Comparison of ENCODE assay signal across 8 cellular contexts in the genomic region with DNA sequence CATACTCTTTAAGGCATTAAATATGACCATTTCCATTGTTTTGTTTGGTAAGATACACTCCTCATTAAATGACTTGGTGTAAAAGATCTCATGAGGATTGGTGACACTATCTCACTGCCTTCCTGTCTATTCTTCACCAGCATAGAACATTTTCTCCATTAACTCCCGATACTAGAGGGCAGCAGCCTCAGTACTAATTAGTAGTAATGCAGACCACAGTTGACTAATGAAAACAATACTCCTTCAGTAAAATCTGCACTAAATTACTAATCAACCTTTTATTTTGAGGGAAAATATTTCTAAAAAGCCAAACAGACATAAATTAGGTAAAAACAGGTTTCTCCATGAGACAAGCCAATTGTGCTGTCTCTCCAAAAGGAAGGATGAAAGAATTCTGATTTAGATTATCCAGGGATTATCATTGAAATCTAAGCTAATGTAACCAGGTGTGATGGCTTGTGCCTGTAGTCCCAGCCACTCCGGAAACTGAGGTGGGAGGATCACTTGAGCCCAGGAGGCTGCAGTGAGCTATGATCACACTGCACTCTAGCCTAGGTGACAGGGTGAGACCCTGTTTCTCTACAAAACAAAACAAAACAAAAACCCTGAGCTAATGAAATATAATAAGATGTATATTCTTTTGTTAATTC. TPM values are rescaled to one million over a fixed set of nuclear protein-coding genes. Genes with fewer than 3 reads are reported as not detected.
A peak's percentile ranks its signal among the peaks of the same experiment; 100 is the strongest.
DNase-seq lines count a peak whose midpoint lies in the region; ATAC-seq and TF ChIP-seq lines count a peak whose summit lies in the region.

No MANE protein-coding gene starts in this region.

- H3K36me3 ChIP-seq in Panc1 (ENCODE audit: control insufficient read depth, insufficient read depth, low read length) (no peaks in the 10 kb centered on the region), osteoblast (ENCODE audit: insufficient read depth, low read length) (no peaks in the 10 kb centered on the region), uterus (no peaks in the 10 kb centered on the region)

- no peak overlapping the region for H2AFZ ChIP-seq in osteoblast (ENCODE audit: low read length)

- H3K4me2 ChIP-seq in osteoblast (ENCODE audit: insufficient read depth, low read length) = no peak overlapping the region

- H3K4me1 ChIP-seq in Panc1 (ENCODE audit: control insufficient read depth, insufficient read depth, low read length) (no peaks in the 10 kb centered on the region), foreskin keratinocyte (peaks cover 6% of the 10 kb centered on the region), osteoblast (ENCODE audit: insufficient read depth, low read length) (no peaks in the 10 kb centered on the region), uterus (no peaks in the 10 kb centered on the region)

- TF ChIP-seq CTCF in Panc1 (IDR thresholded peaks at IDR 0.05) = peak; percentile 87
- peak; percentile 90 for TF ChIP-seq CTCF in foreskin keratinocyte (conservative IDR thresholded peaks at IDR 0.05)
- peak; percentile 76 for TF ChIP-seq CTCF in osteoblast (IDR thresholded peaks at IDR 0.05; ENCODE audit: extremely low read depth, low read depth, low read length)
- peak; percentile 67 to 90 (median 72) for TF ChIP-seq CTCF in uterus (IDR thresholded peaks at IDR 0.05)

- TF ChIP-seq POLR2A in uterus (IDR thresholded peaks at IDR 0.05) = no peak

- H3K9me3 ChIP-seq in Panc1 (ENCODE audit: control insufficient read depth, insufficient read depth, low read depth, low read length) (no peaks in the 10 kb centered on the region), osteoblast (ENCODE audit: low read depth, low read length) (no peaks in the 10 kb centered on the region), uterus (no peaks in the 10 kb centered on the region)

- intact Hi-C loops in Panc1 (cut with micrococcal nuclease; ENCODE audit: unreplicated experiment) = loop anchor here (2.0 kb wide), 1 partner anchor 60 kb away; no protein-coding TSS in a partner anchor
- intact Hi-C loops in uterus (cut with DNase I; ENCODE audit: low total_unique reads) = loop anchor here (5.0 to 10.0 kb wide), 2 partner anchors 63 to 134 kb away; no protein-coding TSS in a partner anchor

- DNase-seq in DMS153 treated with DMSO at 0.1 percent for 48 hours (lab: John Stamatoyannopoulos, UW; ENCODE audit: unreplicated experiment) = peak; percentile 81
- DNase-seq in HT1080 (ENCODE audit: low read depth) = peak; percentile 49
- peak; percentile 58 for DNase-seq in Panc1 (ENCODE audit: low read depth, low spot score)
- peak; percentile 12 to 40 for DNase-seq in activated T-helper 1 cell treated with anti-CD3 and anti-CD28 coated beads, Interleukin-2, amount 50 U/mL, for 16 hours (ENCODE audit: low read depth in 1 of 2, low spot score in 1 of 2)
- DNase-seq in foreskin keratinocyte = peak in 1 of 2 donors; percentile 47
- no peak for DNase-seq in osteoblast (ENCODE audit: insufficient read length, low spot score, missing footprints)
- peak; percentile 42 to 79 for DNase-seq in uterus
- no peak for DNase-seq in NCI-H1048 (lab: John Stamatoyannopoulos, UW)

- in situ Hi-C loops in Panc1 (cut with HindIII; ENCODE audit: low pct_unique_long_range_greater_than_20kb, low sequenced_read_pairs) = no loop called here

- H3K27me3 ChIP-seq in Panc1 (ENCODE audit: control insufficient read depth, insufficient read depth, low read length) (no peaks in the 10 kb centered on the region), foreskin keratinocyte (no peaks in the 10 kb centered on the region), osteoblast (ENCODE audit: insufficient read depth, low read length) (no peaks in the 10 kb centered on the region), uterus (no peaks in the 10 kb centered on the region)

- H3K27ac ChIP-seq in Panc1 (ENCODE audit: low read length) (no peak overlapping the region), foreskin keratinocyte (no peak overlapping the region), osteoblast (ENCODE audit: low read depth, low read length) (no peak overlapping the region), uterus (no peak overlapping the region)

- H3K79me2 ChIP-seq in osteoblast (ENCODE audit: insufficient read depth, low read length) = no peaks in the 10 kb centered on the region

- peak; percentile 97 for ATAC-seq in Panc1
- peak; percentile 38 for ATAC-seq in foreskin keratinocyte

- H4K20me1 ChIP-seq in osteoblast (ENCODE audit: insufficient read depth, low read length) = peaks cover 2% of the 10 kb centered on the region

- no peak overlapping the region for H3K4me3 ChIP-seq in Panc1 (ENCODE audit: low read depth in 2 of 2, low read length in 2 of 2)
- H3K4me3 ChIP-seq in osteoblast (ENCODE audit: insufficient read depth, low read length) = no peak overlapping the region
- no peak overlapping the region for H3K4me3 ChIP-seq in uterus

- CTCF ChIA-PET in Panc1 (lab: Charles Lee) = interaction anchor here (0.5 to 2.3 kb wide), 10 partner anchors 8 to 218 kb away, joined by 3 to 18 read pairs (median 5); a partner anchor contains a TSS

- POLR2A ChIA-PET in Panc1 (lab: Charles Lee) = interaction anchor here (0.6 kb wide), 1 partner anchor 15 kb away, joined by 13 read pairs; no protein-coding TSS in a partner anchor

- no TSS peak for BruUV-seq in Panc1 (replicated peaks; lab: Mats Ljungman, UMichigan)

RNA-seq across cellular contexts. Expression of a gene that starts 9.4 kb away (rescaled TPM):
- total RNA-seq in HT1080 (2014; rRNA removed; shearing (Covaris generic)) = 3.0 and 3.7 TPM in 2 replicates
- polyA plus RNA-seq in HT1080 (2015; cell fraction: cytosol; rRNA removed) = 0.87 and 1.4 TPM in 2 replicates
- 1.9 and 2.1 TPM in 2 replicates for polyA plus RNA-seq in HT1080 (2015; cell fraction: nucleus; rRNA removed)
- 33.1 TPM for total RNA-seq in Panc1 (2021; ENCODE audit: unreplicated experiment)
- polyA plus RNA-seq in Panc1 (2012; ENCODE audit: insufficient read length) = 9.4 TPM
- 2.6 and 4.1 TPM in 2 replicates for total RNA-seq in foreskin keratinocyte
- 0.70 and 0.86 TPM in 2 replicates for polyA plus RNA-seq in foreskin keratinocyte
- total RNA-seq in osteoblast = 6.5 and 7.2 TPM in 2 replicates
- 10 to 100 TPM in 2 of 4 donors, 1 to 10 TPM in 2; 1.0 to 21.8 (median 8.8) TPM for total RNA-seq in uterus

Comparison
In these comparisons a context has a peak if more than half of its experiments do, and no peak if none do; other contexts are left out.
1. DNase-seq: peak in DMS153 treated with DMSO at 0.1 percent for 48 hours (single experiment), HT1080 (single experiment), Panc1 (single experiment), activated T-helper 1 cell treated with anti-CD3 and anti-CD28 coated beads, Interleukin-2, amount 50 U/mL, for 16 hours (2 of 2) and uterus (2 of 2); none in osteoblast (single experiment) and NCI-H1048 (single experiment).
2. Peak in every context shown above with its lines, with median percentiles within 50 percentile points of each other: CTCF ChIP-seq.